ENCODE assay signal across 7 cellular contexts in genomic region chr17:65455972-65456343, GRCh38.
DNase-seq lines count a peak whose midpoint lies in the region; ATAC-seq and TF ChIP-seq lines count a peak whose summit lies in the region.

No MANE protein-coding gene starts in this region.

- no peaks in the 10 kb centered on the region for H3K79me2 ChIP-seq in HCT116 (ENCODE audit: insufficient read depth, low read length)

- H3K27me3 Mint-ChIP-seq in progenitor cell of endocrine pancreas, result peaks cover 15% of the 10 kb centered on the region

- H2AFZ ChIP-seq in HCT116 (ENCODE audit: low read depth, low read length, poor library complexity, severe bottlenecking), result no peak overlapping the region

- TF ChIP-seq RAD21 in HCT116 (IDR thresholded peaks at IDR 0.05; ENCODE audit: low read depth), result peak; percentile 72

- no peak overlapping the region for H3K4me3 Mint-ChIP-seq in progenitor cell of endocrine pancreas (ENCODE audit: low read depth)

- H3K9me2 ChIP-seq in HCT116 (ENCODE audit: insufficient read depth), result no peaks in the 10 kb centered on the region

- CTCF ChIA-PET in HCT116 (lab: Charles Lee), result interaction anchor here (1.1 to 1.2 kb wide), 3 partner anchors 10 to 531 kb away, joined by 3 to 4 read pairs (median 3); no protein-coding TSS in a partner anchor

- H4K20me1 ChIP-seq in HCT116 (ENCODE audit: insufficient read depth), result no peaks in the 10 kb centered on the region

- intact Hi-C loops in HCT116 (cut with micrococcal nuclease), result no loop called here

- no peak for TF ChIP-seq POLR2A in HCT116 (IDR thresholded peaks at IDR 0.05; ENCODE audit: borderline replicate concordance, extremely low read depth, insufficient read depth, insufficient read length)

- TF ChIP-seq CTCF in HCT116 (IDR thresholded peaks at IDR 0.05 in 2 of 3, conservative IDR thresholded peaks at IDR 0.05 in 1 of 3; ENCODE audit: borderline replicate concordance in 1 of 3, insufficient read depth in 1 of 3, low read depth in 2 of 3, low read length in 2 of 3) (peak; percentile 28 to 37 (median 36); a peak in 3 of 6 replicates), fibroblast of the aortic adventitia (IDR thresholded peaks at IDR 0.05; ENCODE audit: insufficient read depth, low read length) (peak; percentile 46), progenitor cell of endocrine pancreas (IDR thresholded peaks at IDR 0.05; ENCODE audit: unreplicated experiment) (peak; percentile 42)

- no TSS peak for BruUV-seq in HCT116 (replicated peaks; lab: Mats Ljungman, UMichigan)

- H3K4me3 ChIP-seq in HCT116 (replicated peaks in 1 of 2; ENCODE audit: low read depth in 1 of 2, low read length in 2 of 2) (no peak overlapping the region), fibroblast of the aortic adventitia (ENCODE audit: low read depth, low read length) (no peak overlapping the region)

- no peaks in the 10 kb centered on the region for H3K9me3 ChIP-seq in HCT116 (ENCODE audit: control insufficient read depth in 1 of 2, insufficient read depth in 1 of 2, low read depth in 1 of 2, low read length in 2 of 2)

- POLR2A ChIA-PET in HCT116 (lab: Charles Lee), result no interaction called here

- ATAC-seq in HCT116 (peak; percentile 64), GM18858 (IDR thresholded peaks at IDR 0.05; ENCODE audit: unreplicated experiment) (no peak), HG03378 (IDR thresholded peaks at IDR 0.05; ENCODE audit: unreplicated experiment) (no peak)

- no peaks in the 10 kb centered on the region for H3K27me3 ChIP-seq in HCT116 (ENCODE audit: insufficient read depth, low read length)

- H3K4me1 ChIP-seq in HCT116 (ENCODE audit: control insufficient read depth in 1 of 2, insufficient read depth in 2 of 2, low read length in 2 of 2), result peaks cover 0 to 11% of the 10 kb centered on the region in 2 experiments; a peak in 1 of 4 replicates

- H3K9me3 Mint-ChIP-seq in progenitor cell of endocrine pancreas (ENCODE audit: low read depth), result no peaks in the 10 kb centered on the region

- H3K4me2 ChIP-seq in HCT116 (ENCODE audit: low read length), result no peak overlapping the region

- H3K36me3 ChIP-seq in HCT116 (ENCODE audit: control insufficient read depth in 1 of 2, insufficient read depth in 2 of 2, low read length in 2 of 2), result no peaks in the 10 kb centered on the region

- H3K36me3 Mint-ChIP-seq in progenitor cell of endocrine pancreas (ENCODE audit: insufficient read depth), result no peaks in the 10 kb centered on the region

- peaks cover 9% of the 10 kb centered on the region for H3K4me1 Mint-ChIP-seq in progenitor cell of endocrine pancreas (ENCODE audit: low read depth)

- no peak overlapping the region for H3K9ac ChIP-seq in HCT116 (ENCODE audit: low read length)

- no peak for DNase-seq in HCT116 (ENCODE audit: low read depth, low spot score)
- DNase-seq in SW480 (ENCODE audit: low spot score), result peak; percentile 75
- peak; percentile 32 for DNase-seq in fibroblast of the aortic adventitia (ENCODE audit: low read depth)
- DNase-seq in progenitor cell of endocrine pancreas (ENCODE audit: low spot score, unreplicated experiment), result no peak
- no peak for DNase-seq in NCI-H1436 treated with DMSO at 0.1 percent for 48 hours (lab: John Stamatoyannopoulos, UW)

- no peak overlapping the region for H3K27ac ChIP-seq in HCT116 (ENCODE audit: low read depth, low read length)

- RAD21 ChIA-PET in HCT116 (lab: Charles Lee; ENCODE audit: low non-redundant PET in 1 of 2, low total read pairs in 2 of 2, uncharacterized antibody in 2 of 2, unreplicated experiment in 2 of 2), result interaction anchor here in 1 of 2 experiments (0.6 kb wide), 1 partner anchor 103 kb away, joined by 5 read pairs; no protein-coding TSS in a partner anchor

- H3K27ac Mint-ChIP-seq in progenitor cell of endocrine pancreas, result no peak overlapping the region

TF ChIP-seq in HCT116, 20 proteins besides CTCF, POLR2A, EP300 and RAD21:
- TF ChIP-seq CEBPB (IDR thresholded peaks at IDR 0.05; ENCODE audit: low read depth) (no peak), EGR1 (IDR thresholded peaks at IDR 0.05; ENCODE audit: low read depth) (no peak), MAX (IDR thresholded peaks at IDR 0.05) (no peak), TCF7L2 (IDR thresholded peaks at IDR 0.05; ENCODE audit: borderline replicate concordance, extremely low read depth, insufficient read depth, insufficient read length) (no peak), YY1 (IDR thresholded peaks at IDR 0.05; ENCODE audit: extremely low read depth, insufficient replicate concordance, low read depth, low read length) (no peak)
TF ChIP-seq in HCT116: peak in this region for 0.

Comparison
In these comparisons a context has a peak if more than half of its experiments do, and no peak if none do; other contexts are left out.
1. DNase-seq: peak in SW480 (single experiment) and fibroblast of the aortic adventitia (single experiment); none in HCT116 (single experiment), progenitor cell of endocrine pancreas (single experiment) and NCI-H1436 treated with DMSO at 0.1 percent for 48 hours (single experiment).
2. Peak in every context shown above with its lines, with median percentiles within 50 percentile points of each other: CTCF ChIP-seq.